ENCODE assay signal across 1 cellular context in genomic region chr11:72079776-72080325, GRCh38.
TF ChIP-seq lines count a peak whose summit lies in the region.

No MANE protein-coding gene starts in this region.

TF ChIP-seq in H1, 55 proteins besides CTCF, POLR2A, EP300 and RAD21:
- no peak for TF ChIP-seq CEBPB (IDR thresholded peaks at IDR 0.05; ENCODE audit: low read depth, low read length)
- peak in 1 of 2 experiments; percentile 66; a peak in 1 of 4 replicates for TF ChIP-seq SIN3A (conservative IDR thresholded peaks at IDR 0.05 in 1 of 2, IDR thresholded peaks at IDR 0.05 in 1 of 2; ENCODE audit: low read depth in 1 of 2, low read length in 2 of 2)
